1 cellular context compared by ENCODE assay signal in genomic region chr2:26017464-26018183, GRCh38.
TF ChIP-seq lines count a peak whose summit lies in the region.

No MANE protein-coding gene starts in this region.

TF ChIP-seq in SK-N-SH, 30 proteins besides CTCF, POLR2A, EP300 and RAD21 (continued from another document):
- TF ChIP-seq USF2 (IDR thresholded peaks at IDR 0.05; ENCODE audit: borderline replicate concordance, low read depth, low read length) (no peak), SMC3 (IDR thresholded peaks at IDR 0.05; ENCODE audit: low read depth, low read length) (no peak), ELF1 (IDR thresholded peaks at IDR 0.05) (no peak), GABPA (IDR thresholded peaks at IDR 0.05; ENCODE audit: low read depth) (no peak), TAF1 (IDR thresholded peaks at IDR 0.05; ENCODE audit: borderline replicate concordance, low read depth, low read length) (no peak), FOSL2 (IDR thresholded peaks at IDR 0.05; ENCODE audit: borderline replicate concordance, low read depth) (no peak), EZH2phosphoT487 (IDR thresholded peaks at IDR 0.05; ENCODE audit: borderline replicate concordance, low read depth) (no peak)
